18 cellular contexts compared by ENCODE assay signal in the genomic region with DNA sequence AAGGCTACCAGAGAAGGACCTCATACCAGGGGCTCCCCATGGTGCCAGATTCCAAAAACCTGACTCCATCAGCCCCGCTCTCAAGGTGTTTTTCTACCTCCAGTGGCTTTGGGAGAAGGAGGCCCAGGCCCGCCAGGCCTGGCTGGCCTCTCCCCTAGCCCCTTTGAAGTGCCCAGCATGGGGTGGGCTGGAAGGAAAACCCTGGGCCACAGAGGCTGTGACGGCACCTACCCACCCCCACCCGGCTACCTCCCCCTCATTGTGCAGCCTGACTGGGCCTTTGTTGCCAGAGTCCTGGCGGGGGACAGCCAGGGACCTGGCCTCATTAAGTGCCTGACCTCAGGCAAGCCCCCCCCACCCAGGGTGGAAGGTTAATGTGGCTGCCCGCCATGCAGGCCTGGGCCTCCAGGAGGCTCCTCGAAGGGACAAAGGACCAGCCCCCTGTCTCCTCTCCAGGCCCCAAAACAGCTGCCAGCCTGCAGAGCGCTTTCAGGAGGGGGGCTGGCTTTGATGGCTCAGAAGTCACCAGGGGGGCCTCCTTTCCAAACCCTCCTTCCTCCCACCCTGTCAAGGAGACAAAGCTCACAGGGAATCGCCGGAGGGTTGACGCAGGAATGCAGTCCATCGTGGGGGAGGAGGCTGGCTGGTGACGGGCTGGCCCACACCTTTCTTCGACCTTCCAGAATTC.
DNase-seq lines count a peak whose midpoint lies in the region; ATAC-seq and TF ChIP-seq lines count a peak whose summit lies in the region.
"Had no signal": no experiment of that assay in that cellular context is flagged by ENCODE, and none has a peak within 500 bp of the region (broad histone marks: within the 10 kb centered on the region; RNA-seq: fewer than 3 reads in every experiment).

No MANE protein-coding gene starts in this region.

- DNase-seq in A673 (ENCODE audit: low spot score) (no peak), choroid plexus epithelial cell (ENCODE audit: low read depth) (peak; percentile 17), mesenchymal stem cell (no peak), left colon (no peak), activated T-cell treated with anti-CD3 and anti-CD28 coated beads for 4 hours (no peak)
- DNase-seq: activated CD4-positive, CD25-positive, alpha-beta regulatory T cell; activated CD8-positive, alpha-beta T cell treated with anti-CD3 and anti-CD28 coated beads, Interleukin-2, amount 10 ng/mL, durations not matched to agents 7 days and 5 days; activated naive CD8-positive, alpha-beta T cell treated with anti-CD3 and anti-CD28 coated beads for 36 hours; CD8-positive, alpha-beta memory T cell; midbrain; NCI-H1048; NCI-H748 treated with DMSO at 0.1 percent for 48 hours; OCI-M1; tibial artery had no signal

- H3K4me3 ChIP-seq in A673 (ENCODE audit: low read depth, low read length, poor library complexity, severe bottlenecking) (no peak overlapping the region), HEK293 (ENCODE audit: low read depth, low read length) (no peak overlapping the region), choroid plexus epithelial cell (ENCODE audit: low read depth, low read length) (no peak overlapping the region), mesenchymal stem cell (ENCODE audit: insufficient read depth in 1 of 2, low read depth in 1 of 2, low read length in 2 of 2) (no peak overlapping the region)
- H3K4me3 ChIP-seq: tibial artery had no signal

- no peaks in the 10 kb centered on the region for H3K27me3 ChIP-seq in A673 (replicated peaks; ENCODE audit: insufficient read depth, low read depth, low read length, poor library complexity)
- peaks cover 0 to 3% of the 10 kb centered on the region in 2 experiments for H3K27me3 ChIP-seq in mesenchymal stem cell (ENCODE audit: control insufficient read depth in 1 of 2, insufficient read depth in 1 of 2, low read length in 2 of 2)

- TF ChIP-seq CTCF in A673 (conservative IDR thresholded peaks at IDR 0.05; ENCODE audit: low read depth, low read length) (no peak), HEK293 (tag by site-specific recombination; IDR thresholded peaks at IDR 0.05) (no peak), choroid plexus epithelial cell (conservative IDR thresholded peaks at IDR 0.05; ENCODE audit: low read depth, low read length) (no peak)

- H3K9me3 ChIP-seq in A673 (ENCODE audit: low read depth, low read length, poor library complexity, severe bottlenecking), result no peaks in the 10 kb centered on the region
- H3K9me3 ChIP-seq in HEK293 (ENCODE audit: control insufficient read depth, insufficient read depth, low read depth, low read length), result no peaks in the 10 kb centered on the region
- no peaks in the 10 kb centered on the region for H3K9me3 ChIP-seq in mesenchymal stem cell (ENCODE audit: control insufficient read depth, low read length)
- H3K9me3 ChIP-seq: tibial artery had no signal

- H3K18ac ChIP-seq in mesenchymal stem cell (ENCODE audit: low read depth in 1 of 2, low read length in 2 of 2), result peak overlapping the region in 1 of 2 experiments; percentile 21

- CTCF ChIA-PET in A673 (lab: Charles Lee), result no interaction called here
- CTCF ChIA-PET in HEK293 (lab: Yijun Ruan, JAX), result no interaction called here

- H3K14ac ChIP-seq in mesenchymal stem cell (ENCODE audit: low read length in 2 of 2), result no peak overlapping the region

- peak overlapping the region in 1 of 2 experiments; percentile 43 for H3K23ac ChIP-seq in mesenchymal stem cell (ENCODE audit: low read length in 2 of 2)

- H2BK12ac ChIP-seq in mesenchymal stem cell (ENCODE audit: low read length in 2 of 2), result peak overlapping the region in 1 of 2 experiments; percentile 32

- WGBS in mesenchymal stem cell, result 39% methylated on average over 13 of the region's 14 CpGs

- H3K36me3 ChIP-seq in A673 (ENCODE audit: insufficient read depth, low read length, poor library complexity, severe bottlenecking), result no peaks in the 10 kb centered on the region
- H3K36me3 ChIP-seq in HEK293 (ENCODE audit: control insufficient read depth in 2 of 2, insufficient read depth in 1 of 2, low read length in 2 of 2), result no peaks in the 10 kb centered on the region
- peaks cover 0 to 5% of the 10 kb centered on the region in 2 experiments for H3K36me3 ChIP-seq in mesenchymal stem cell (ENCODE audit: control insufficient read depth in 1 of 2, insufficient read depth in 2 of 2, low read depth in 1 of 2, low read length in 2 of 2)
- H3K36me3 ChIP-seq: tibial artery had no signal

- H3K4me1 ChIP-seq in A673 (ENCODE audit: insufficient read depth, low read length, poor library complexity, severe bottlenecking) (peaks cover 54% of the 10 kb centered on the region), HEK293 (ENCODE audit: control insufficient read depth, insufficient read depth, low read length) (peaks cover 28% of the 10 kb centered on the region), mesenchymal stem cell (ENCODE audit: control insufficient read depth, insufficient read depth, low read depth, low read length) (peaks cover 44% of the 10 kb centered on the region)

- BruUV-seq in A673 (replicated peaks; lab: Mats Ljungman, UMichigan), result no TSS peak

- H2BK120ac ChIP-seq in mesenchymal stem cell (ENCODE audit: low read depth, low read length), result no peak overlapping the region

- H3K27ac ChIP-seq in A673 (ENCODE audit: low read depth, low read length, poor library complexity, severe bottlenecking), result peak overlapping the region; percentile 32
- H3K27ac ChIP-seq in HEK293 (ENCODE audit: extremely low read depth, low read depth, low read length), result no peak overlapping the region
- H3K27ac ChIP-seq in mesenchymal stem cell (ENCODE audit: low read length, poor library complexity, severe bottlenecking), result peak overlapping the region; percentile 33
- H3K27ac ChIP-seq: tibial artery had no signal

- POLR2A ChIA-PET in A673 (lab: Charles Lee; ENCODE audit: low non-redundant PET) (no interaction called here), HEK293 (lab: Yijun Ruan, JAX) (no interaction called here)

- intact Hi-C loops in A673 (cut with micrococcal nuclease; ENCODE audit: unreplicated experiment), result no loop called here
- intact Hi-C loops in left colon (cut with DNase I, micrococcal nuclease), result no loop called here

- H2AK5ac ChIP-seq in mesenchymal stem cell (ENCODE audit: low read length, severe bottlenecking), result peak overlapping the region; percentile 33

- no peak overlapping the region for H2BK15ac ChIP-seq in mesenchymal stem cell (ENCODE audit: low read depth, poor library complexity, severe bottlenecking)

- H3K9ac ChIP-seq in mesenchymal stem cell (ENCODE audit: low read length), result no peak overlapping the region

- no peak overlapping the region for H3K4ac ChIP-seq in mesenchymal stem cell (ENCODE audit: low read depth in 1 of 2, low read length in 2 of 2)

- H2BK5ac ChIP-seq in mesenchymal stem cell (ENCODE audit: low read depth, low read length, poor library complexity, severe bottlenecking), result peak overlapping the region; percentile 37

- H2AFZ ChIP-seq in mesenchymal stem cell (ENCODE audit: low read depth, low read length), result no peak overlapping the region

- no peak overlapping the region for H3K4me2 ChIP-seq in mesenchymal stem cell (ENCODE audit: low read length, poor library complexity, severe bottlenecking)

- ATAC-seq in HG02970 (IDR thresholded peaks at IDR 0.05; ENCODE audit: low FRiP score, unreplicated experiment) (no peak), left colon (no peak), GM19324 (IDR thresholded peaks at IDR 0.05; ENCODE audit: low FRiP score, unreplicated experiment) (no peak)
- ATAC-seq: activated CD8-positive, alpha-beta T cell treated with anti-CD3 and anti-CD28 coated beads, Interleukin-2, amount 10 ng/mL, durations not matched to agents 7 days and 5 days; stimulated activated effector memory CD8-positive, alpha-beta T cell treated with anti-CD3 and anti-CD28 coated beads, Interleukin-12 subunit alpha, Interleukin-12 subunit beta, amount 100 ng/mL, for 72 hours had no signal

- H3K79me1 ChIP-seq in mesenchymal stem cell (replicated peaks; ENCODE audit: low read length, poor library complexity, severe bottlenecking), result peaks cover 3% of the 10 kb centered on the region

- no peak overlapping the region for H4K91ac ChIP-seq in mesenchymal stem cell (ENCODE audit: low read length)

- H4K8ac ChIP-seq in mesenchymal stem cell (ENCODE audit: low read length), result no peak overlapping the region

TF ChIP-seq in HEK293, 187 proteins besides CTCF, POLR2A, EP300 and RAD21:
- TF ChIP-seq GLIS1 (tag by site-specific recombination; IDR thresholded peaks at IDR 0.05), result peak; percentile 82
- TF ChIP-seq ZNF155 (tag by site-specific recombination; IDR thresholded peaks at IDR 0.05), result no peak
- TF ChIP-seq TCF7L2 (IDR thresholded peaks at IDR 0.05; ENCODE audit: borderline replicate concordance, low read depth, low read length), result peak; percentile 64; the same call in 1 of the 2 replicates
- peak; percentile 92 for TF ChIP-seq ZIC2 (tag by site-specific recombination; IDR thresholded peaks at IDR 0.05)
TF ChIP-seq in HEK293: peak in this region for 3.
